15 cellular contexts compared by ENCODE assay signal in genomic region chr15:75215107-75216004, GRCh38. TPM values are rescaled to one million over a fixed set of nuclear protein-coding genes. Genes with fewer than 3 reads are reported as not detected.
A peak's percentile ranks its signal among the peaks of the same experiment; 100 is the strongest.
DNase-seq lines count a peak whose midpoint lies in the region; ATAC-seq, FAIRE-seq and TF ChIP-seq lines count a peak whose summit lies in the region.
"Had no signal": no experiment of that assay in that cellular context is flagged by ENCODE, and none has a peak within 500 bp of the region (broad histone marks: within the 10 kb centered on the region; RNA-seq: fewer than 3 reads in every experiment).

No MANE protein-coding gene starts in this region.

- H3K36me3 Mint-ChIP-seq in CD8-positive, alpha-beta T cell = peaks cover 24% of the 10 kb centered on the region

- H2AFZ ChIP-seq in GM12878 (ENCODE audit: control insufficient read depth, low read depth, low read length) = no peak overlapping the region

- H3K4me1 ChIP-seq in A673 (ENCODE audit: insufficient read depth, low read length, poor library complexity, severe bottlenecking) (no peaks in the 10 kb centered on the region), GM12878 (ENCODE audit: control insufficient read depth, insufficient read depth, low read length) (peaks cover 17% of the 10 kb centered on the region)
- peaks cover 5% of the 10 kb centered on the region for H3K4me1 ChIP-seq in CD8-positive, alpha-beta T cell (ENCODE audit: insufficient read depth, low read length)

- H3K27ac ChIP-seq in A673 (ENCODE audit: low read depth, low read length, poor library complexity, severe bottlenecking) (peak overlapping the region; percentile 22), GM12878 (ENCODE audit: control insufficient read depth, insufficient read depth) (no peak overlapping the region)
- H3K27ac ChIP-seq in CD8-positive, alpha-beta T cell (ENCODE audit: low read depth, low read length) = no peak overlapping the region
- H3K27ac ChIP-seq: breast epithelium, heart left ventricle had no signal

- peaks cover 32% of the 10 kb centered on the region for H4K20me1 ChIP-seq in GM12878 (ENCODE audit: control insufficient read depth, insufficient read depth)

- H3K4me1 Mint-ChIP-seq in CD8-positive, alpha-beta T cell (ENCODE audit: low read depth) = peaks cover 11% of the 10 kb centered on the region

- H3K27ac Mint-ChIP-seq in CD8-positive, alpha-beta T cell = peak overlapping the region; percentile 62
- H3K27ac Mint-ChIP-seq: nephron had no signal

- TF ChIP-seq RAD21 in GM12878 (IDR thresholded peaks at IDR 0.05; ENCODE audit: insufficient read depth, low read depth, low read length) = no peak

- TF ChIP-seq POLR2A in GM12878 (IDR thresholded peaks at IDR 0.05; ENCODE audit: low read depth, low read length) = peak; percentile 72

- POLR2A ChIA-PET in A673 (lab: Charles Lee; ENCODE audit: low non-redundant PET) (no interaction called here), GM12878 (lab: Charles Lee) (interaction anchor here (0.8 kb wide), 1 partner anchor 101 kb away, joined by 4 read pairs; no protein-coding TSS in a partner anchor)
- POLR2A ChIA-PET in CD8-positive, alpha-beta T cell (lab: Charles Lee) = no interaction called here

- TF ChIP-seq EP300 in GM12878 (IDR thresholded peaks at IDR 0.05; ENCODE audit: borderline replicate concordance in 1 of 2, control insufficient read depth in 1 of 2, low read depth in 2 of 2, low read length in 2 of 2) = no peak

- BruUV-seq in A673 (replicated peaks; lab: Mats Ljungman, UMichigan) (no TSS peak), GM12878 (replicated peaks; lab: Mats Ljungman, UMichigan) (no TSS peak)

- no peak for FAIRE-seq in GM12878 (lab: Jason Lieb, UNC)

- CTCF ChIA-PET in A673 (lab: Charles Lee) (no interaction called here), GM12878 (lab: Yijun Ruan, JAX) (interaction anchor here (0.6 to 2.2 kb wide), 6 partner anchors 10 to 206 kb away, joined by 3 to 6 read pairs (median 3); no protein-coding TSS in a partner anchor)
- CTCF ChIA-PET in CD8-positive, alpha-beta T cell (lab: Charles Lee) = interaction anchor here (0.5 to 1.5 kb wide), 3 partner anchors 9 to 186 kb away, joined by 3 to 7 read pairs (median 4); no protein-coding TSS in a partner anchor

- peaks cover 21% of the 10 kb centered on the region for H3K36me3 ChIP-seq in A673 (ENCODE audit: insufficient read depth, low read length, poor library complexity, severe bottlenecking)
- H3K36me3 ChIP-seq in CD8-positive, alpha-beta T cell (ENCODE audit: insufficient read depth, low read length) = peaks cover 5% of the 10 kb centered on the region
- H3K36me3 ChIP-seq in MG63 = peaks cover 24% of the 10 kb centered on the region
- peaks cover 28 to 29% of the 10 kb centered on the region in 2 experiments for H3K36me3 ChIP-seq in GM12878 (ENCODE audit: control insufficient read depth in 2 of 2, insufficient read depth in 2 of 2, low read length in 1 of 2)
- H3K36me3 ChIP-seq: breast epithelium had no signal

- H3K9me3 Mint-ChIP-seq in CD8-positive, alpha-beta T cell = no peaks in the 10 kb centered on the region
- H3K9me3 Mint-ChIP-seq: nephron had no signal

- no peak overlapping the region for H3K9ac ChIP-seq in GM12878 (ENCODE audit: control insufficient read depth, insufficient read depth, low read length)

- 95% methylated on average over 5 of the region's 5 CpGs for WGBS in GM12878 (ENCODE audit: insufficient coverage, insufficient replicate concordance, low lambda C conversion rate, missing lambda C conversion rate)

- H3K4me2 ChIP-seq in GM12878 (ENCODE audit: control insufficient read depth, insufficient read depth) = no peak overlapping the region

- H3K79me2 ChIP-seq in GM12878 (ENCODE audit: control insufficient read depth, insufficient read depth, low read length) = peaks cover 26% of the 10 kb centered on the region

- DNase-seq in A673 (ENCODE audit: low spot score) (peak; percentile 30), MG63 (peak; percentile 66), GM12878 (ENCODE audit: low read depth, low spot score) (no peak), NCI-H1092 treated with DMSO at 0.1 percent for 48 hours (lab: John Stamatoyannopoulos, UW) (no peak)
- DNase-seq in CD8-positive, alpha-beta T cell = no peak
- DNase-seq: heart left ventricle, NCI-H1048, NCI-H526 treated with DMSO at 0.1 percent for 48 hours, substantia nigra had no signal

- no peak overlapping the region for H3K4me3 Mint-ChIP-seq in CD8-positive, alpha-beta T cell
- H3K4me3 Mint-ChIP-seq: nephron had no signal

- SMC1A ChIA-PET in GM12878 (lab: Charles Lee; ENCODE audit: uncharacterized antibody, unreplicated experiment) = interaction anchor here (1.0 kb wide), 1 partner anchor 16 kb away, joined by 3 read pairs; no protein-coding TSS in a partner anchor

- H3K9me3 ChIP-seq in A673 (ENCODE audit: low read depth, low read length, poor library complexity, severe bottlenecking) (no peaks in the 10 kb centered on the region), MG63 (no peaks in the 10 kb centered on the region), GM12878 (replicated peaks; ENCODE audit: control insufficient read depth, insufficient read depth, low read length) (no peaks in the 10 kb centered on the region)
- H3K9me3 ChIP-seq in CD8-positive, alpha-beta T cell (ENCODE audit: low read length) = no peaks in the 10 kb centered on the region
- H3K9me3 ChIP-seq: breast epithelium, heart left ventricle had no signal

- intact Hi-C loops in A673 (cut with micrococcal nuclease; ENCODE audit: unreplicated experiment) (no loop called here), GM12878 (cut with micrococcal nuclease; ENCODE audit: unreplicated experiment) (no loop called here)
- intact Hi-C loops in CD8-positive, alpha-beta T cell (cut with DNase I, micrococcal nuclease) = no loop called here

- in situ Hi-C loops in GM12878 (cut with MboI) = no loop called here

- H3K27me3 ChIP-seq in A673 (replicated peaks; ENCODE audit: insufficient read depth, low read depth, low read length, poor library complexity) = no peaks in the 10 kb centered on the region
- no peaks in the 10 kb centered on the region for H3K27me3 ChIP-seq in CD8-positive, alpha-beta T cell (ENCODE audit: insufficient read depth, low read length)
- H3K27me3 ChIP-seq in MG63 = no peaks in the 10 kb centered on the region
- H3K27me3 ChIP-seq in GM12878 (replicated peaks in 1 of 2; ENCODE audit: control insufficient read depth in 2 of 2, insufficient read depth in 2 of 2, low read length in 1 of 2) = no peaks in the 10 kb centered on the region
- H3K27me3 ChIP-seq: breast epithelium, heart left ventricle had no signal

- RAD21 ChIA-PET in GM12878 (lab: Charles Lee; ENCODE audit: unreplicated experiment) = interaction anchor here (0.8 to 1.1 kb wide), 3 partner anchors 11 to 24 kb away, joined by 3 to 4 read pairs (median 3); no protein-coding TSS in a partner anchor

- TF ChIP-seq CTCF in A673 (conservative IDR thresholded peaks at IDR 0.05; ENCODE audit: low read depth, low read length) (no peak), GM12878 (IDR thresholded peaks at IDR 0.05 in 2 of 3, conservative IDR thresholded peaks at IDR 0.05 in 1 of 3; ENCODE audit: control insufficient read depth in 2 of 3, extremely low read depth in 1 of 3, insufficient read depth in 1 of 3, low read depth in 3 of 3, low read length in 3 of 3) (no peak)
- no peak for TF ChIP-seq CTCF in CD8-positive, alpha-beta T cell (IDR thresholded peaks at IDR 0.05)

- H3K4me3 ChIP-seq in A673 (ENCODE audit: low read depth, low read length, poor library complexity, severe bottlenecking) = no peak overlapping the region
- no peak overlapping the region for H3K4me3 ChIP-seq in CD8-positive, alpha-beta T cell (ENCODE audit: low read depth, low read length)
- H3K4me3 ChIP-seq in MG63 = no peak overlapping the region
- no peak overlapping the region for H3K4me3 ChIP-seq in GM12878
- H3K4me3 ChIP-seq: breast epithelium, heart left ventricle had no signal

- ATAC-seq in CD8-positive, alpha-beta T cell = no peak
- ATAC-seq in GM12878 = peak; percentile 12
- no peak for ATAC-seq in GM19467 (IDR thresholded peaks at IDR 0.05; ENCODE audit: unreplicated experiment)
- no peak for ATAC-seq in GM19463 (IDR thresholded peaks at IDR 0.05; ENCODE audit: unreplicated experiment)
- no peak for ATAC-seq in HG03469 (IDR thresholded peaks at IDR 0.05; ENCODE audit: unreplicated experiment)

- H3K27me3 Mint-ChIP-seq in CD8-positive, alpha-beta T cell (ENCODE audit: low read depth) = no peaks in the 10 kb centered on the region

RNA-seq across cellular contexts. Expression of gene C15orf39, which starts 13.7 kb away (rescaled TPM):
- 28.9 and 30.3 TPM in 2 replicates for total RNA-seq in A673 (2021)
- total RNA-seq in CD8-positive, alpha-beta T cell = 10 to 100 TPM; 36.6 to 37.6 TPM
- total RNA-seq in MG63 (2014; rRNA removed; shearing (Covaris generic); ENCODE audit: low replicate concordance) = 1.8 and 2.8 TPM in 2 replicates
- total RNA-seq in GM12878 (2013; cell fraction: nucleolus; rRNA removed) = 108 and 121 TPM in 2 replicates
- total RNA-seq in GM12878 (2014; rRNA removed) = 38.5 and 48.8 TPM in 2 replicates
- 15.2 and 18.1 TPM in 2 replicates for total RNA-seq in GM12878 (2014; rRNA removed; fragmentation: Illumina TruSeq; extraction: Trizol)
- total RNA-seq in GM12878 (2021) = 128 and 139 TPM in 2 replicates
- polyA plus RNA-seq in GM12878 (2011; ENCODE audit: low read depth) = 33.7 TPM
- 3.2 and 10.2 TPM in 2 replicates for polyA plus RNA-seq in GM12878 (2011; rRNA removed)
- 15.1 and 18.0 TPM in 2 replicates for polyA plus RNA-seq in GM12878 (2011; cell fraction: cytosol; rRNA removed)
- polyA plus RNA-seq in GM12878 (2011; cell fraction: nucleus; rRNA removed) = 44.7 and 61.7 TPM in 2 replicates
- polyA plus RNA-seq in GM12878 (2012) = 64.9 and 75.4 TPM in 2 replicates
- polyA plus RNA-seq in GM12878 (2014; fragmentation: Illumina TruSeq; extraction: Trizol) = 10.5 and 31.2 TPM in 2 replicates
- 1 to 10 TPM; 2.3 to 4.9 TPM for polyA plus RNA-seq in GM12878 (2014; fragmentation: Nextera tagmentation; extraction: Ambion mirVana)
- 40.6 and 54.3 TPM in 2 replicates for polyA plus RNA-seq in GM12878 (2014; rRNA removed)
- 10 to 100 TPM; 34.7 to 39.0 TPM for polyA plus RNA-seq in GM12878 (2016; fragmentation: Nextera tagmentation; extraction: Ambion mirVana)
- polyA minus RNA-seq in GM12878 (2011; rRNA and poly(A)+ RNA removed) = 29.1 and 50.3 TPM in 2 replicates
- polyA minus RNA-seq in GM12878 (2011; cell fraction: cytosol; rRNA and poly(A)+ RNA removed) = 37.0 and 37.7 TPM in 2 replicates
- 39.8 and 79.0 TPM in 2 replicates for polyA minus RNA-seq in GM12878 (2011; cell fraction: nucleus; rRNA and poly(A)+ RNA removed)

RNA-seq across cellular contexts. Expression of gene GOLGA6C, which starts 42.8 kb away (rescaled TPM):
- total RNA-seq in A673 (2021) = not detected in 2 replicates
- total RNA-seq in CD8-positive, alpha-beta T cell = not detected
- total RNA-seq in MG63 (2014; rRNA removed; shearing (Covaris generic); ENCODE audit: low replicate concordance) = 0.22 TPM in 1 of 2 replicates, not detected in the other
- not detected in 2 replicates for total RNA-seq in GM12878 (2013; cell fraction: nucleolus; rRNA removed)
- total RNA-seq in GM12878 (2014; rRNA removed) = not detected in 2 replicates
- not detected in 2 replicates for total RNA-seq in GM12878 (2014; rRNA removed; fragmentation: Illumina TruSeq; extraction: Trizol)
- not detected in 2 replicates for total RNA-seq in GM12878 (2021)
- polyA plus RNA-seq in GM12878 (2011; ENCODE audit: low read depth) = not detected
- polyA plus RNA-seq in GM12878 (2011; rRNA removed) = not detected in 2 replicates
- polyA plus RNA-seq in GM12878 (2011; cell fraction: cytosol; rRNA removed) = 0.03 TPM in 1 of 2 replicates, not detected in the other
- polyA plus RNA-seq in GM12878 (2011; cell fraction: nucleus; rRNA removed) = not detected in 2 replicates
- polyA plus RNA-seq in GM12878 (2012) = 0.08 TPM in 1 of 2 replicates, not detected in the other
- polyA plus RNA-seq in GM12878 (2014; fragmentation: Illumina TruSeq; extraction: Trizol) = not detected in 2 replicates
- not detected for polyA plus RNA-seq in GM12878 (2014; fragmentation: Nextera tagmentation; extraction: Ambion mirVana)
- not detected in 2 replicates for polyA plus RNA-seq in GM12878 (2014; rRNA removed)
- polyA plus RNA-seq in GM12878 (2016; fragmentation: Nextera tagmentation; extraction: Ambion mirVana) = not detected
- polyA minus RNA-seq in GM12878 (2011; rRNA and poly(A)+ RNA removed) = not detected in 2 replicates
- polyA minus RNA-seq in GM12878 (2011; cell fraction: cytosol; rRNA and poly(A)+ RNA removed) = not detected in 2 replicates
- not detected in 2 replicates for polyA minus RNA-seq in GM12878 (2011; cell fraction: nucleus; rRNA and poly(A)+ RNA removed)
- total RNA-seq: heart left ventricle, SK-MEL-5 had no signal
- polyA plus RNA-seq: heart left ventricle had no signal

Comparison
In these comparisons a context has a peak if more than half of its experiments do, and no peak if none do; other contexts are left out.
1. DNase-seq: peak in A673 (single experiment) and MG63 (single experiment); none in CD8-positive, alpha-beta T cell (0 of 7), GM12878 (single experiment) and NCI-H1092 treated with DMSO at 0.1 percent for 48 hours (single experiment).